In genomic region chr20:63117661-63118302, GRCh38 we compare ENCODE assay signal across 19 cellular contexts.
"Had no signal": no experiment of that assay in that cellular context is flagged by ENCODE, and none has a peak within 500 bp of the region (broad histone marks: within the 10 kb centered on the region; RNA-seq: fewer than 3 reads in every experiment).

No MANE protein-coding gene starts in this region.

- H3K27ac ChIP-seq: adrenal gland, esophagus squamous epithelium, neutrophil, parathyroid adenoma had no signal

- H3K4me3 ChIP-seq: adrenal gland, esophagus squamous epithelium had no signal

- H3K4me3 Mint-ChIP-seq: activated CD4-positive, alpha-beta T cell treated with anti-CD3 and anti-CD28 coated beads, Interleukin-2, amount 10 ng/mL, durations not matched to agents 24 days and 14 days; activated CD8-positive, alpha-beta T cell treated with anti-CD3 and anti-CD28 coated beads, Interleukin-2, amount 10 ng/mL, durations not matched to agents 7 days and 5 days; activated T-cell treated with anti-CD3 and anti-CD28 coated beads, Interleukin-2, amount 50 U/mL, for 24 hours; T-cell had no signal

- H3K9me3 ChIP-seq: adrenal gland, esophagus squamous epithelium, neutrophil had no signal

- DNase-seq: activated CD4-positive, alpha-beta T cell treated with anti-CD3 and anti-CD28 coated beads, Interleukin-2, amount 10 ng/mL, durations not matched to agents 24 days and 14 days; activated CD4-positive, CD25-positive, alpha-beta regulatory T cell; activated CD8-positive, alpha-beta T cell treated with anti-CD3 and anti-CD28 coated beads, Interleukin-2, amount 10 ng/mL, durations not matched to agents 7 days and 5 days; activated T-cell treated with anti-CD3 and anti-CD28 coated beads, Interleukin-2, amount 50 U/mL, for 24 hours; adrenal gland; dermis blood vessel endothelial cell; effector memory CD4-positive, alpha-beta T cell; esophagus squamous epithelium; left colon; midbrain; stimulated activated CD4-positive, alpha-beta T cell treated with anti-CD3 and anti-CD28 coated beads, Interleukin-12 subunit alpha, Interleukin-12 subunit beta, amount 100 ng/mL, for 4 hours; stimulated activated CD4-positive, alpha-beta T cell treated with anti-CD3 and anti-CD28 coated beads, Interleukin-1b, Interleukin-23, amount 100 ng/mL, for 48 hours; stimulated activated CD8-positive, alpha-beta memory T cell treated with anti-CD3 and anti-CD28 coated beads, Interleukin-4, amount 100 ng/mL, for 48 hours; stimulated activated naive CD4-positive, alpha-beta T cell; T-cell had no signal

- H3K27ac Mint-ChIP-seq: activated CD4-positive, alpha-beta T cell treated with anti-CD3 and anti-CD28 coated beads, Interleukin-2, amount 10 ng/mL, durations not matched to agents 24 days and 14 days; activated CD8-positive, alpha-beta T cell treated with anti-CD3 and anti-CD28 coated beads, Interleukin-2, amount 10 ng/mL, durations not matched to agents 7 days and 5 days; activated naive CD4-positive, alpha-beta T cell treated with anti-CD3 and anti-CD28 coated beads, Interleukin-2, amount 50 U/mL, for 72 hours; activated T-cell treated with anti-CD3 and anti-CD28 coated beads, Interleukin-2, amount 50 U/mL, for 24 hours; T-cell had no signal

- H3K9me3 Mint-ChIP-seq: activated CD4-positive, alpha-beta T cell treated with anti-CD3 and anti-CD28 coated beads, Interleukin-2, amount 10 ng/mL, durations not matched to agents 24 days and 14 days; activated naive CD4-positive, alpha-beta T cell treated with anti-CD3 and anti-CD28 coated beads, Interleukin-2, amount 50 U/mL, for 72 hours; activated T-cell treated with anti-CD3 and anti-CD28 coated beads, Interleukin-2, amount 50 U/mL, for 24 hours; T-cell had no signal

- H3K27me3 Mint-ChIP-seq: activated CD4-positive, alpha-beta T cell treated with anti-CD3 and anti-CD28 coated beads, Interleukin-2, amount 10 ng/mL, durations not matched to agents 24 days and 14 days had no signal

- ATAC-seq: activated CD8-positive, alpha-beta T cell treated with anti-CD3 and anti-CD28 coated beads, Interleukin-2, amount 10 ng/mL, durations not matched to agents 7 days and 5 days; activated naive CD4-positive, alpha-beta T cell treated with anti-CD3 and anti-CD28 coated beads, Interleukin-2, amount 50 U/mL, for 72 hours; left colon; T-cell had no signal

- FAIRE-seq: endothelial cell of umbilical vein had no signal

- H3K36me3 Mint-ChIP-seq: activated naive CD4-positive, alpha-beta T cell treated with anti-CD3 and anti-CD28 coated beads, Interleukin-2, amount 50 U/mL, for 72 hours; T-cell had no signal

- H3K4me1 Mint-ChIP-seq: activated CD4-positive, alpha-beta T cell treated with anti-CD3 and anti-CD28 coated beads, Interleukin-2, amount 10 ng/mL, durations not matched to agents 24 days and 14 days had no signal

- H3K36me3 ChIP-seq: adrenal gland, esophagus squamous epithelium, neutrophil had no signal

- H3K4me1 ChIP-seq: adrenal gland, esophagus squamous epithelium, parathyroid adenoma had no signal
